Comparison of ENCODE assay signal across 18 cellular contexts in the genomic region with DNA sequence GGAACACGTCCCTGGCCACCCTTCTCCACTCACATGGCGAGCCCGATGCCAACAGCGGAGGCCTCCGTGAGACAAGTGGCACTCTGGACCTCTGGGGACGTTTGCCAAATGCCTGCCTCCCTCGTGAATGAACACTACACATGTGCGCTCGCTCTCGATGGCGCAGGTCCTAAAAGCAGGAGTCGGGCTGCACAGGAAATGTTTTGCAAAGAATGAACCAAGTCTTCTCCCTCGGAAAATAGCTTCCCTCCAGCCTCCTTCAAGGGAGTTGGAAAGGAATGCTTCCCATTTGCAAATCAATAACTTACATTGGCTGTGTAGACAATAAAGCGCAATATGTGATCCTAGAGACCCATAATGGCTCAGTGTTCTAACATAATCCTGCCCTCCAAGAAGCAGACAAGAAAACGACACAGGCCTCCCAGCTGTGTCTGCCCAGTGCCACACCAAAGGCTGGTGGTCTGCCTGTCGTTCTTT. TPM values are rescaled to one million over a fixed set of nuclear protein-coding genes. Genes with fewer than 3 reads are reported as not detected.
A peak's percentile ranks its signal among the peaks of the same experiment; 100 is the strongest.
DNase-seq lines count a peak whose midpoint lies in the region; ATAC-seq, FAIRE-seq and TF ChIP-seq lines count a peak whose summit lies in the region.
"Had no signal": no experiment of that assay in that cellular context is flagged by ENCODE, and none has a peak within 500 bp of the region (broad histone marks: within the 10 kb centered on the region; RNA-seq: fewer than 3 reads in every experiment).

No MANE protein-coding gene starts in this region.

- peaks cover 4% of the 10 kb centered on the region; the same call in 1 of the 2 replicates for H3K23me2 ChIP-seq in H1 (ENCODE audit: low read depth, low read length)

- H3K27me3 ChIP-seq in H1 (replicated peaks in 1 of 4; ENCODE audit: control insufficient read depth in 3 of 4, extremely low read depth in 1 of 4, insufficient read depth in 3 of 4, low read length in 3 of 4) (peaks cover 0 to 23% (median 11%) of the 10 kb centered on the region in 4 experiments; a peak in 5 of 7 replicates), lung (ENCODE audit: control insufficient read depth, insufficient read depth) (no peaks in the 10 kb centered on the region), Caco-2 (replicated peaks; ENCODE audit: control insufficient read depth, insufficient read depth, low read length) (no peaks in the 10 kb centered on the region)
- H3K27me3 ChIP-seq: hepatocyte had no signal

- H3K79me2 ChIP-seq in H1 (ENCODE audit: control insufficient read depth in 1 of 2, insufficient read depth in 2 of 2, low read length in 2 of 2): peaks cover 0 to 6% of the 10 kb centered on the region in 2 experiments; a peak in 1 of 4 replicates

- H3K4me2 ChIP-seq in H1 (ENCODE audit: insufficient read depth in 1 of 2, low read depth in 2 of 2, low read length in 2 of 2): peak overlapping the region; percentile 72 to 85
- H3K4me2 ChIP-seq: hepatocyte had no signal

- H3K27ac Mint-ChIP-seq in Caco-2 (ENCODE audit: unreplicated experiment): no peak overlapping the region
- H3K27ac Mint-ChIP-seq: activated CD8-positive, alpha-beta T cell treated with anti-CD3 and anti-CD28 coated beads for 36 hours; stimulated activated naive CD8-positive, alpha-beta T cell treated with anti-CD3 and anti-CD28 coated beads, Interleukin-15, Interleukin-2, amounts not matched to agents 100 ng/mL and 50 ng/mL, for 24 hours had no signal

- H3K4me3 Mint-ChIP-seq in Caco-2 (ENCODE audit: unreplicated experiment): no peak overlapping the region
- H3K4me3 Mint-ChIP-seq: activated CD8-positive, alpha-beta T cell treated with anti-CD3 and anti-CD28 coated beads for 36 hours; stimulated activated naive CD8-positive, alpha-beta T cell treated with anti-CD3 and anti-CD28 coated beads, Interleukin-15, Interleukin-2, amounts not matched to agents 100 ng/mL and 50 ng/mL, for 24 hours had no signal

- H3K9ac ChIP-seq in H1 (replicated peaks in 1 of 4; ENCODE audit: extremely low read depth in 1 of 4, low read depth in 3 of 4, low read length in 3 of 4): no peak overlapping the region

- POLR2A ChIA-PET in H1 (lab: Charles Lee; ENCODE audit: partially characterized antibody) (interaction anchor here (0.6 to 1.2 kb wide), 3 partner anchors 21 to 68 kb away, joined by 3 to 7 read pairs (median 3); no protein-coding TSS in a partner anchor), Caco-2 (lab: Charles Lee) (no interaction called here)

- TF ChIP-seq EP300 in H1 (IDR thresholded peaks at IDR 0.05; ENCODE audit: borderline replicate concordance in 1 of 2, low read depth in 2 of 2, low read length in 2 of 2): no peak

- H2BK12ac ChIP-seq in H1 (ENCODE audit: low read depth, low read length): peak overlapping the region; percentile 98

- intact Hi-C loops in Caco-2 (cut with micrococcal nuclease; ENCODE audit: unreplicated experiment): no loop called here

- H2BK15ac ChIP-seq in H1 (ENCODE audit: low read length): no peak overlapping the region

- H3K18ac ChIP-seq in H1 (ENCODE audit: extremely low read depth, low read length): peak overlapping the region; percentile 96

- H3K4ac ChIP-seq in H1 (replicated peaks; ENCODE audit: insufficient read length, low read depth, low read length): peak overlapping the region; percentile 89

- no peak overlapping the region for H4K5ac ChIP-seq in H1 (ENCODE audit: insufficient read length, low read depth, low read length)

- peak overlapping the region; percentile 71; the same call in 1 of the 2 replicates for H2AK5ac ChIP-seq in H1 (ENCODE audit: low read depth, low read length)

- H3K14ac ChIP-seq in H1 (ENCODE audit: insufficient read length): no peak overlapping the region

- H3K36me3 ChIP-seq in H1 (ENCODE audit: control insufficient read depth in 2 of 4, insufficient read depth in 4 of 4, low read length in 3 of 4): no peaks in the 10 kb centered on the region; a peak in 1 of 8 replicates
- no peaks in the 10 kb centered on the region for H3K36me3 ChIP-seq in lung (ENCODE audit: control insufficient read depth in 2 of 2, insufficient read depth in 2 of 2, low read length in 2 of 2)
- H3K36me3 ChIP-seq in Caco-2 (ENCODE audit: control insufficient read depth, insufficient read depth, low read length): no peaks in the 10 kb centered on the region

- H2BK20ac ChIP-seq in H1 (ENCODE audit: low read length): peak overlapping the region; percentile 63; the same call in 1 of the 2 replicates

- WGBS in H1 (ENCODE audit: extremely low coverage in 1 of 2, insufficient coverage in 1 of 2, insufficient read length in 1 of 2, insufficient replicate concordance in 2 of 2, low coverage in 1 of 2, low lambda C conversion rate in 2 of 2, missing lambda C conversion rate in 1 of 2), 2 experiments: 15% methylated on average over 16 of the region's 16 CpGs; no CpG with 5 or more reads in 1 of the 2 experiments
- WGBS in lung, 2 donors: 66 to 86% methylated on average over 16 of the region's 16 CpGs

- TF ChIP-seq RAD21 in H1 (IDR thresholded peaks at IDR 0.05 in 1 of 2, conservative IDR thresholded peaks at IDR 0.05 in 1 of 2; ENCODE audit: low read depth in 2 of 2, low read length in 2 of 2): no peak

- TF ChIP-seq CTCF in H1 (IDR thresholded peaks at IDR 0.05; ENCODE audit: control extremely low read depth in 1 of 3, insufficient read depth in 1 of 3, low read depth in 1 of 3, low read length in 3 of 3) (no peak), lung (IDR thresholded peaks at IDR 0.05; ENCODE audit: control extremely low read depth, extremely low read depth) (no peak), Caco-2 (IDR thresholded peaks at IDR 0.05; ENCODE audit: insufficient read depth in 1 of 2, low read depth in 1 of 2, low read length in 1 of 2, severe bottlenecking in 1 of 2, unreplicated experiment in 1 of 2) (no peak)

- CTCF ChIA-PET in H1 (lab: Charles Lee; ENCODE audit: partially characterized antibody) (interaction anchor here (0.6 to 1.8 kb wide), 7 partner anchors 12 to 179 kb away, joined by 3 to 8 read pairs (median 4); no protein-coding TSS in a partner anchor), Caco-2 (lab: Charles Lee) (no interaction called here)

- H2BK5ac ChIP-seq in H1 (ENCODE audit: low read depth, low read length): peak overlapping the region; percentile 69; the same call in 1 of the 2 replicates

- no peaks in the 10 kb centered on the region for H3K4me1 Mint-ChIP-seq in Caco-2 (ENCODE audit: low read depth, unreplicated experiment)

- H2AFZ ChIP-seq in H1 (ENCODE audit: low read length): no peak overlapping the region
- H2AFZ ChIP-seq: hepatocyte had no signal

- no peak for TF ChIP-seq POLR2A in H1 (IDR thresholded peaks at IDR 0.05; ENCODE audit: control extremely low read depth in 1 of 2, low read depth in 2 of 2, low read length in 2 of 2)

- H3K4me3 ChIP-seq in H1 (ENCODE audit: extremely low read depth in 1 of 4, insufficient read depth in 2 of 4, low read depth in 3 of 4, low read length in 4 of 4) (peak overlapping the region in 3 of 4 experiments; percentile 18 to 46 (median 20); a peak in 4 of 8 replicates), lung (no peak overlapping the region), Caco-2 (ENCODE audit: low read depth, low read length) (no peak overlapping the region)
- H3K4me3 ChIP-seq: hepatocyte, mucosa of descending colon had no signal

- no peak overlapping the region for H4K8ac ChIP-seq in H1 (ENCODE audit: extremely low read depth, insufficient read depth, low read length)

- H3K4me1 ChIP-seq in H1 (replicated peaks in 1 of 4; ENCODE audit: control insufficient read depth in 3 of 4, insufficient read depth in 4 of 4, low read length in 3 of 4) (peaks cover 12 to 21% (median 21%) of the 10 kb centered on the region in 4 experiments), lung (ENCODE audit: control insufficient read depth in 2 of 2, insufficient read depth in 2 of 2, low read length in 2 of 2) (peaks cover 0 to 9% of the 10 kb centered on the region in 2 donors), Caco-2 (no peaks in the 10 kb centered on the region)

- ATAC-seq in lung (ENCODE audit: insufficient read depth, low FRiP score): no peak
- ATAC-seq: activated CD8-positive, alpha-beta T cell treated with anti-CD3 and anti-CD28 coated beads for 36 hours; Panc1 had no signal

- BruUV-seq in Caco-2 (replicated peaks; lab: Mats Ljungman, UMichigan): no TSS peak

- H3K79me1 ChIP-seq in H1 (ENCODE audit: low read depth, low read length): no peaks in the 10 kb centered on the region; the same call in none of the 2 replicates

- FAIRE-seq in H1 (lab: Jason Lieb, UNC) (peak; percentile 90), urothelium cell line (lab: Jason Lieb, UNC) (no peak)
- FAIRE-seq: G401.6, GM19239 had no signal

- DNase-seq in NCI-H2029 (lab: John Stamatoyannopoulos, UW): peak; percentile 70
- DNase-seq in H1 (ENCODE audit: low read depth in 1 of 2, low spot score in 2 of 2): peak in 1 of 2 experiments; percentile 33
- DNase-seq in lung (ENCODE audit: low spot score): peak; percentile 66
- DNase-seq in superior temporal gyrus (ENCODE audit: extremely low spot score): peak; percentile 29
- no peak for DNase-seq in NCI-H1417 treated with DMSO at 0.1 percent for 48 hours (lab: John Stamatoyannopoulos, UW)
- DNase-seq in Caco-2: no peak
- no peak for DNase-seq in urothelium cell line (ENCODE audit: low spot score)
- DNase-seq: activated CD8-positive, alpha-beta T cell treated with anti-CD3 and anti-CD28 coated beads for 36 hours; activated gamma-delta T cell treated with Interleukin-2 at 50 U/mL for 16 hours; stimulated activated CD4-positive, alpha-beta T cell treated with anti-CD3 and anti-CD28 coated beads, Interleukin-4, amount 100 ng/mL, for 24 hours; T1000 had no signal

- no peaks in the 10 kb centered on the region for H3K27me3 Mint-ChIP-seq in Caco-2 (ENCODE audit: insufficient read depth, unreplicated experiment)
- H3K27me3 Mint-ChIP-seq: activated CD8-positive, alpha-beta T cell treated with anti-CD3 and anti-CD28 coated beads for 36 hours; stimulated activated naive CD8-positive, alpha-beta T cell treated with anti-CD3 and anti-CD28 coated beads, Interleukin-15, Interleukin-2, amounts not matched to agents 100 ng/mL and 50 ng/mL, for 24 hours had no signal

- no peaks in the 10 kb centered on the region for H3K9me3 Mint-ChIP-seq in Caco-2 (ENCODE audit: unreplicated experiment)
- H3K9me3 Mint-ChIP-seq: activated CD8-positive, alpha-beta T cell treated with anti-CD3 and anti-CD28 coated beads for 36 hours; stimulated activated naive CD8-positive, alpha-beta T cell treated with anti-CD3 and anti-CD28 coated beads, Interleukin-15, Interleukin-2, amounts not matched to agents 100 ng/mL and 50 ng/mL, for 24 hours had no signal

- H2BK120ac ChIP-seq in H1 (replicated peaks; ENCODE audit: low read depth, low read length): peak overlapping the region; percentile 50

- no peaks in the 10 kb centered on the region for H3K36me3 Mint-ChIP-seq in Caco-2 (ENCODE audit: insufficient read depth, unreplicated experiment)

- no peak overlapping the region for H3K27ac ChIP-seq in H1 (ENCODE audit: low read depth, low read length)
- no peak overlapping the region for H3K27ac ChIP-seq in lung (ENCODE audit: low read depth in 1 of 2, low read length in 1 of 2)
- H3K27ac ChIP-seq: hepatocyte, HL-60 had no signal

- H3K23ac ChIP-seq in H1 (ENCODE audit: insufficient read length): no peak overlapping the region

- peak overlapping the region; percentile 57 for H4K91ac ChIP-seq in H1 (replicated peaks; ENCODE audit: insufficient read length, low read length)

- H3K56ac ChIP-seq in H1 (replicated peaks; ENCODE audit: insufficient read length, low read depth, low read length): no peak overlapping the region

- no peaks in the 10 kb centered on the region for H3K9me3 ChIP-seq in H1 (ENCODE audit: insufficient read depth in 2 of 2, low read depth in 1 of 2, low read length in 1 of 2)
- no peaks in the 10 kb centered on the region for H3K9me3 ChIP-seq in lung (ENCODE audit: control insufficient read depth in 2 of 2, insufficient read depth in 1 of 2, low read length in 1 of 2)
- H3K9me3 ChIP-seq in Caco-2: no peaks in the 10 kb centered on the region
- H3K9me3 ChIP-seq: mucosa of descending colon had no signal

- H4K20me1 ChIP-seq in H1 (replicated peaks in 1 of 2; ENCODE audit: control insufficient read depth in 1 of 2, insufficient read depth in 2 of 2, low read length in 2 of 2): peaks cover 13 to 29% of the 10 kb centered on the region in 2 experiments

RNA-seq across cellular contexts. Expression of a gene that starts 38.6 kb away (rescaled TPM):
- 34.0 and 34.5 TPM in 2 replicates for total RNA-seq in H1 (2021; fragmentation: NEBNext Ultra II Directional; extraction: Animal tissue kit (Norgen Biotek cat#: 25700))
- polyA plus RNA-seq in H1 (2011; rRNA removed) (13.0 and 14.3 TPM in 2 replicates), lung (1 to 10 TPM; 4.2 to 4.8 TPM)
- polyA plus RNA-seq in H1 (2011; cell fraction: cytosol; rRNA removed): 8.8 TPM
- 18.9 TPM for polyA plus RNA-seq in H1 (2011; cell fraction: nucleus; rRNA removed)
- 25.9 to 30.4 TPM (median 28.8 TPM) in 4 replicates for polyA plus RNA-seq in H1 (2012, experiment 1 of 2)
- polyA plus RNA-seq in H1 (2012, experiment 2 of 2): 9.3 TPM
- 32.2 TPM for polyA plus RNA-seq in H1 (2013, experiment 1 of 2)
- 31.1 TPM for polyA plus RNA-seq in H1 (2013, experiment 2 of 2)
- 19.2 and 23.2 TPM in 2 replicates for polyA minus RNA-seq in H1 (2011; rRNA and poly(A)+ RNA removed)
- 16.1 TPM for polyA minus RNA-seq in H1 (2011; cell fraction: cytosol; rRNA and poly(A)+ RNA removed)
- polyA minus RNA-seq in H1 (2011; cell fraction: nucleus; rRNA and poly(A)+ RNA removed): 54.9 TPM
- total RNA-seq in lung (10 to 100 TPM; 12.2 to 22.5 TPM), Caco-2 (2022) (14.1 and 18.2 TPM in 2 replicates)

Comparison
In these comparisons a context has a peak if more than half of its experiments do, and no peak if none do; other contexts are left out.
1. DNase-seq: peak in NCI-H2029 (single experiment), lung (single experiment) and superior temporal gyrus (single experiment); none in NCI-H1417 treated with DMSO at 0.1 percent for 48 hours (single experiment), Caco-2 (0 of 2) and urothelium cell line (single experiment).
2. H3K4me3 ChIP-seq: peak in H1 (3 of 4); none in lung (single experiment) and Caco-2 (single experiment).